Comparison of ENCODE assay signal across 8 cellular contexts in genomic region chr19:54160182-54160811, GRCh38. TPM values are rescaled to one million over a fixed set of nuclear protein-coding genes. Genes with fewer than 3 reads are reported as not detected.
DNase-seq lines count a peak whose midpoint lies in the region; ATAC-seq and TF ChIP-seq lines count a peak whose summit lies in the region.

No MANE protein-coding gene starts in this region.

- TF ChIP-seq POLR2A in body of pancreas (IDR thresholded peaks at IDR 0.05) (no peak), vagina (IDR thresholded peaks at IDR 0.05) (no peak)

- H3K9me3 ChIP-seq in body of pancreas (no peaks in the 10 kb centered on the region), vagina (no peaks in the 10 kb centered on the region)

- ATAC-seq in body of pancreas (no peak), GM18511 (IDR thresholded peaks at IDR 0.05; ENCODE audit: unreplicated experiment) (no peak)
- no peak for ATAC-seq in activated CD4-positive, CD25-positive, alpha-beta regulatory T cell treated with anti-CD3 and anti-CD28 coated beads, Interleukin-2, amount 50 U/mL, for 24 hours

- H3K27me3 ChIP-seq in body of pancreas (no peaks in the 10 kb centered on the region), vagina (no peaks in the 10 kb centered on the region)

- TF ChIP-seq CTCF in LNCaP clone FGC (IDR thresholded peaks at IDR 0.05; ENCODE audit: control insufficient read depth, extremely low read depth, insufficient read depth) (no peak), body of pancreas (IDR thresholded peaks at IDR 0.05) (no peak), vagina (IDR thresholded peaks at IDR 0.05) (no peak)

- H3K27ac ChIP-seq in body of pancreas (peak overlapping the region; percentile 82 to 96 (median 90)), vagina (peak overlapping the region; percentile 82)

- peak; percentile 22 for DNase-seq in activated CD4-positive, alpha-beta T cell treated with anti-CD3 and anti-CD28 coated beads for 48 hours
- DNase-seq in activated CD4-positive, alpha-beta T cell treated with anti-CD3 and anti-CD28 coated beads, Interleukin-2, amount 50 U/mL, for 1 hour = no peak
- DNase-seq in LNCaP clone FGC (ENCODE audit: low read depth) (no peak), body of pancreas (no peak), medulla oblongata (ENCODE audit: extremely low spot score) (peak; percentile 15), vagina (ENCODE audit: extremely low spot score in 2 of 2) (no peak)

- H3K4me3 ChIP-seq in LNCaP clone FGC (ENCODE audit: low read depth, low read length) (peak overlapping the region; percentile 62), body of pancreas (peak overlapping the region; percentile 3 to 29), vagina (peak overlapping the region; percentile 67 to 72)

- 2% methylated on average over 18 to 28 of the region's 28 CpGs for WGBS in body of pancreas, 2 donors

- H3K36me3 ChIP-seq in body of pancreas (replicated peaks in 1 of 2; ENCODE audit: insufficient read depth in 1 of 2, low read depth in 2 of 2) = peaks cover 5 to 9% of the 10 kb centered on the region in 2 donors
- H3K36me3 ChIP-seq in vagina = peaks cover 0 to 25% of the 10 kb centered on the region in 2 donors

- intact Hi-C loops in body of pancreas (cut with DNase I) = no loop called here
- intact Hi-C loops in vagina (cut with DNase I) = no loop called here

- peaks cover 48% of the 10 kb centered on the region for H3K4me1 ChIP-seq in body of pancreas
- H3K4me1 ChIP-seq in vagina = peaks cover 56% of the 10 kb centered on the region

RNA-seq across cellular contexts. Expression of gene LENG1, which starts 0.8 kb away (rescaled TPM):
- total RNA-seq in body of pancreas = 1 to 10 TPM; 4.0 to 9.6 TPM
- 5.4 TPM for total RNA-seq in vagina

RNA-seq across cellular contexts. Expression of gene TMC4, which starts 12.7 kb away (rescaled TPM):
- total RNA-seq in body of pancreas = 100 to 1,000 TPM in 1 of 2 donors, 10 to 100 TPM in 1; 57.3 to 126 TPM
- total RNA-seq in vagina = 22.3 TPM

RNA-seq across cellular contexts. Expression of gene CNOT3, which starts 22.7 kb away (rescaled TPM):
- total RNA-seq in body of pancreas (10 to 100 TPM; 22.4 to 51.4 TPM), vagina (17.7 TPM)

RNA-seq across cellular contexts. Expression of gene MBOAT7, which starts 29.1 kb away (rescaled TPM):
- 10 to 100 TPM; 40.5 to 98.9 TPM for total RNA-seq in body of pancreas
- total RNA-seq in vagina = 76.6 TPM

RNA-seq across cellular contexts. Expression of gene TSEN34, which starts 30.8 kb away (rescaled TPM):
- total RNA-seq in body of pancreas = 10 to 100 TPM; 33.9 to 56.6 TPM
- total RNA-seq in vagina = 52.3 TPM

Comparison
In these comparisons a context has a peak if more than half of its experiments do, and no peak if none do; other contexts are left out.
1. DNase-seq: peak in activated CD4-positive, alpha-beta T cell treated with anti-CD3 and anti-CD28 coated beads for 48 hours (single experiment) and medulla oblongata (single experiment); none in activated CD4-positive, alpha-beta T cell treated with anti-CD3 and anti-CD28 coated beads, Interleukin-2, amount 50 U/mL, for 1 hour (single experiment), LNCaP clone FGC (single experiment), body of pancreas (0 of 4) and vagina (0 of 2).
2. H3K4me3 ChIP-seq: peak in every context shown above with its lines; median percentile 70 in vagina; 62 in LNCaP clone FGC; 16 in body of pancreas.